8 cellular contexts compared by ENCODE assay signal in the genomic region with DNA sequence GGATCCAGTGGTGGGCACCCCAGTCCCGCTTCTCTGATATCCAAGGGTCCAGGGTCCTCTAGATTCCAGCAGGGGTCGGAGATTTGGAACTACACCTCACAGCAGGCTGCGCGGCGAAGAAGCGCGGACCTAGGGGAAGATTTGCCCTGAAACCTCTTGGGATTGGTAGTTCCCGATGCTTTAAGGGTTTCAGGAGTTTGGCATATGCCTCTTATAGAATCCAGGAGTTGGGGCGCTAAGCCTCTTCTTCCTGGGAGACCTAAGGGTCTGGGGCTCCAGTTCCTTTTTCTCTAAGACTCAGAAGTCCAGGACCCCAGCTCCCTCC. TPM values are rescaled to one million over a fixed set of nuclear protein-coding genes. Genes with fewer than 3 reads are reported as not detected.
DNase-seq lines count a peak whose midpoint lies in the region; ATAC-seq, FAIRE-seq and TF ChIP-seq lines count a peak whose summit lies in the region.

No MANE protein-coding gene starts in this region.

- DNase-seq in HCEC 1CT (peak; percentile 46), T-cell (peak in 1 of 34 experiments; percentile 14), right atrium auricular region (ENCODE audit: low spot score) (no peak), smooth muscle cell (lab: John Stamatoyannopoulos, UW; ENCODE audit: unreplicated experiment) (no peak), HEK293T (ENCODE audit: extremely low spot score) (no peak), frontal cortex (ENCODE audit: low spot score in 2 of 2) (no peak), middle frontal gyrus (ENCODE audit: extremely low spot score, low spot score) (no peak)
- no peak for DNase-seq in activated effector memory CD4-positive, alpha-beta T cell treated with anti-CD3 and anti-CD28 coated beads, Interleukin-2, amount 50 U/mL, for 16 hours

- no peak for FAIRE-seq in frontal cortex (lab: Jason Lieb, UNC)

- H3K27me3 Mint-ChIP-seq in T-cell: no peaks in the 10 kb centered on the region

- peaks cover 14% of the 10 kb centered on the region for H3K79me2 ChIP-seq in smooth muscle cell (ENCODE audit: low read depth)

- peaks cover 0 to 30% of the 10 kb centered on the region in 2 donors for H3K4me1 ChIP-seq in right atrium auricular region
- H3K4me1 ChIP-seq in smooth muscle cell (ENCODE audit: low read depth): peaks cover 6% of the 10 kb centered on the region

- no peaks in the 10 kb centered on the region for H3F3A ChIP-seq in smooth muscle cell (ENCODE audit: low read depth)

- peak overlapping the region; percentile 93 to 100 (median 99) for H3K4me3 Mint-ChIP-seq in T-cell

- peak overlapping the region; percentile 100 for H3K27ac Mint-ChIP-seq in T-cell

- peaks cover 16% of the 10 kb centered on the region for H4K20me1 ChIP-seq in smooth muscle cell (ENCODE audit: low read depth)

- CTCF ChIA-PET in T-cell (lab: Charles Lee) (interaction anchor here in 1 of 2 donors (1.0 to 3.2 kb wide), 4 partner anchors 11 to 26 kb away, joined by 3 to 30 read pairs (median 5); partner anchors contain the start of genes RRAS and SCAF1), HEK293T (lab: Yijun Ruan, JAX) (interaction anchor here (1.2 kb wide), 1 partner anchor 13 kb away, joined by 3 read pairs; no protein-coding TSS in a partner anchor)

- no peak overlapping the region for H2AFZ ChIP-seq in smooth muscle cell (ENCODE audit: low read depth)

- WGBS in smooth muscle cell (ENCODE audit: low lambda C conversion rate): 0% methylated on average over 9 of the region's 9 CpGs

- H3K36me3 ChIP-seq in right atrium auricular region: peaks cover 22% of the 10 kb centered on the region
- no peaks in the 10 kb centered on the region for H3K36me3 ChIP-seq in smooth muscle cell (ENCODE audit: low read depth)

- H3K4me2 ChIP-seq in smooth muscle cell: peak overlapping the region; percentile 88

- peaks cover 35 to 48% (median 37%) of the 10 kb centered on the region in 3 donors for H3K4me1 Mint-ChIP-seq in T-cell

- ATAC-seq in T-cell (replicated peaks in 1 of 4): peak in 2 of 4 experiments; percentile 0 to 13

- POLR2A ChIA-PET in T-cell (lab: Charles Lee) (no interaction called here), HEK293T (lab: Yijun Ruan, JAX) (interaction anchor here (0.9 to 5.2 kb wide), 6 partner anchors 11 to 85 kb away, joined by 3 to 57 read pairs (median 16); partner anchors contain the start of genes PRMT1, PRRG2, RRAS and SCAF1)

- H3K9me3 Mint-ChIP-seq in T-cell: no peaks in the 10 kb centered on the region

- TF ChIP-seq CTCF in right atrium auricular region (IDR thresholded peaks at IDR 0.05): no peak
- TF ChIP-seq CTCF in smooth muscle cell (IDR thresholded peaks at IDR 0.05; ENCODE audit: borderline replicate concordance, insufficient read depth, poor library complexity, severe bottlenecking): no peak

- H3K9me3 ChIP-seq in right atrium auricular region: no peaks in the 10 kb centered on the region
- no peaks in the 10 kb centered on the region for H3K9me3 ChIP-seq in smooth muscle cell (replicated peaks; ENCODE audit: low read depth)

- H3K4me3 ChIP-seq in right atrium auricular region (peak overlapping the region; percentile 58 to 82), smooth muscle cell (peak overlapping the region; percentile 80)

- peak overlapping the region; percentile 83 to 84 for H3K27ac ChIP-seq in right atrium auricular region
- H3K27ac ChIP-seq in smooth muscle cell (ENCODE audit: low read depth): peak overlapping the region; percentile 50

- peaks cover 4% of the 10 kb centered on the region for H3K36me3 Mint-ChIP-seq in T-cell

- H3K9ac ChIP-seq in smooth muscle cell (ENCODE audit: low read depth): peak overlapping the region; percentile 84

- no peaks in the 10 kb centered on the region for H3K27me3 ChIP-seq in right atrium auricular region
- no peaks in the 10 kb centered on the region for H3K27me3 ChIP-seq in smooth muscle cell (ENCODE audit: low read depth)

TF ChIP-seq in HEK293T, 16 proteins besides CTCF, POLR2A, EP300 and RAD21:
- TF ChIP-seq L3MBTL2 (conservative IDR thresholded peaks at IDR 0.05) (no peak), BHLHE40 (IDR thresholded peaks at IDR 0.05; ENCODE audit: borderline replicate concordance) (no peak), FOXM1 (IDR thresholded peaks at IDR 0.05; ENCODE audit: borderline replicate concordance) (no peak), FOXK2 (IDR thresholded peaks at IDR 0.05) (no peak), TARDBP (IDR thresholded peaks at IDR 0.05) (no peak), CTBP1 (IDR thresholded peaks at IDR 0.05; ENCODE audit: borderline replicate concordance) (no peak), LEF1 (IDR thresholded peaks at IDR 0.05; ENCODE audit: borderline replicate concordance) (no peak)

RNA-seq across cellular contexts. Expression of gene BCL2L12, which starts 0.3 kb away (rescaled TPM):
- total RNA-seq in T-cell: 10 to 100 TPM; 15.6 to 26.6 (median 24.1) TPM
- total RNA-seq in right atrium auricular region: 1 to 10 TPM; 5.7 to 6.5 TPM
- total RNA-seq in smooth muscle cell: 3.2 and 10.8 TPM in 2 replicates
- 34.0 and 44.1 TPM in 2 replicates for polyA plus RNA-seq in smooth muscle cell
- total RNA-seq in frontal cortex: 1.2 TPM

RNA-seq across cellular contexts. Expression of gene IRF3, which starts 0.4 kb away (rescaled TPM):
- 100 to 1,000 TPM; 191 to 376 (median 350) TPM for total RNA-seq in T-cell
- 10 to 100 TPM; 33.2 to 34.0 TPM for total RNA-seq in right atrium auricular region
- total RNA-seq in smooth muscle cell: 35.1 and 38.2 TPM in 2 replicates
- polyA plus RNA-seq in smooth muscle cell: 45.9 and 64.1 TPM in 2 replicates
- 10.2 TPM for total RNA-seq in frontal cortex

RNA-seq across cellular contexts. Expression of gene PRMT1, which starts 11.0 kb away (rescaled TPM):
- total RNA-seq in T-cell (100 to 1,000 TPM in 3 of 5 donors, 10 to 100 TPM in 2; 72.0 to 116 (median 107) TPM), right atrium auricular region (100 to 1,000 TPM; 187 to 192 TPM), smooth muscle cell (147 and 174 TPM in 2 replicates), frontal cortex (248 TPM)
- polyA plus RNA-seq in smooth muscle cell: 170 and 175 TPM in 2 replicates

RNA-seq across cellular contexts. Expression of gene ADM5, which starts 23.3 kb away (rescaled TPM):
- total RNA-seq in T-cell (1 to 10 TPM; 3.5 to 6.4 (median 5.6) TPM), right atrium auricular region (under 1 TPM in 1 of 2 donors, not detected in 1; 0.43 TPM), smooth muscle cell (1.6 and 3.6 TPM in 2 replicates), frontal cortex (0.82 TPM)
- 1.7 and 3.1 TPM in 2 replicates for polyA plus RNA-seq in smooth muscle cell

RNA-seq across cellular contexts. Expression of gene SCAF1, which starts 24.1 kb away (rescaled TPM):
- total RNA-seq in T-cell: 10 to 100 TPM; 40.0 to 81.9 (median 75.4) TPM
- total RNA-seq in right atrium auricular region: 10 to 100 TPM; 14.3 to 22.3 TPM
- total RNA-seq in smooth muscle cell: 7.9 and 10.2 TPM in 2 replicates
- 12.1 and 15.9 TPM in 2 replicates for polyA plus RNA-seq in smooth muscle cell
- total RNA-seq in frontal cortex: 9.4 TPM
